14 cellular contexts compared by ENCODE assay signal in the genomic region with DNA sequence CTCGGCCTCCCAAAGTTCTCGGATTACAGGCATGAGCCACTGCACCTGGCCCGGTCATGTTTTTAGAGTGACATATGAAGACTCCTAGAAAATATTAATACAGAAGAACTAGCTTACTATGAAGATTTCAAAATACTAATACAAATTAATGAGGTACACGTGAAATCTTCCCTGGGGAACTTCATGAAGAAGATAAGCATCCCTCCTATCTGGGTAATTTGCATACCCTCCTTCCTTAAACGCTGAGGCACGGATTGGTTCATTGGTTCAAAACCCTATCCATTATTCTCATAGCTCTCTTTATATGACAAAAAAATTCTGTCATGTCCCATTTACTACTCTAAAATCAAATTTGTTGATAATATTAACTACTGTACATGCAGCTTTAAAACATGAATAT.
DNase-seq lines count a peak whose midpoint lies in the region; ATAC-seq and TF ChIP-seq lines count a peak whose summit lies in the region.
"Had no signal": no experiment of that assay in that cellular context is flagged by ENCODE, and none has a peak within 500 bp of the region (broad histone marks: within the 10 kb centered on the region; RNA-seq: fewer than 3 reads in every experiment).

No MANE protein-coding gene starts in this region.

- no peak for DNase-seq in stimulated activated naive CD8-positive, alpha-beta T cell treated with anti-CD3 and anti-CD28 coated beads, Interleukin-15, Interleukin-2, amounts not matched to agents 100 U/mL and 50 U/mL, for 24 hours
- DNase-seq in NB4 (ENCODE audit: low read depth) (no peak), astrocyte of the spinal cord (ENCODE audit: low read depth, low spot score) (no peak), kidney glomerular epithelial cell (lab: John Stamatoyannopoulos, UW) (no peak), lower lobe of right lung (no peak)
- DNase-seq in stimulated activated naive CD8-positive, alpha-beta T cell treated with anti-CD3 and anti-CD28 coated beads, Interleukin-15, amount 100 ng/mL, for 72 hours, result no peak
- DNase-seq: activated gamma-delta T cell; NCI-H1105; NCI-H524 treated with DMSO at 0.1 percent for 48 hours; Right ventricle myocardium superior; stimulated activated CD4-positive, alpha-beta T cell treated with anti-CD3 and anti-CD28 coated beads, Interleukin-4, amount 100 ng/mL, for 4 hours; WERI-Rb-1 had no signal

- peaks cover 72% of the 10 kb centered on the region for H3K4me1 ChIP-seq in lower lobe of right lung

- H3K4me1 Mint-ChIP-seq in stimulated activated naive CD8-positive, alpha-beta T cell treated with anti-CD3 and anti-CD28 coated beads, Interleukin-15, Interleukin-2, amounts not matched to agents 100 ng/mL and 50 ng/mL, for 24 hours (ENCODE audit: low read depth), result peaks cover 36% of the 10 kb centered on the region
- H3K4me1 Mint-ChIP-seq in stimulated activated naive CD8-positive, alpha-beta T cell treated with anti-CD3 and anti-CD28 coated beads, Interleukin-15, amount 100 ng/mL, for 72 hours, result peaks cover 63% of the 10 kb centered on the region

- no peak for ATAC-seq in stimulated activated naive CD8-positive, alpha-beta T cell treated with anti-CD3 and anti-CD28 coated beads, Interleukin-15, Interleukin-2, amounts not matched to agents 100 U/mL and 50 U/mL, for 24 hours
- ATAC-seq in stimulated activated naive CD8-positive, alpha-beta T cell treated with anti-CD3 and anti-CD28 coated beads, Interleukin-15, amount 100 ng/mL, for 72 hours, result no peak
- ATAC-seq in GM19397 (IDR thresholded peaks at IDR 0.05; ENCODE audit: unreplicated experiment) (no peak), lower lobe of right lung (no peak)

- H3K9me3 ChIP-seq in lower lobe of right lung, result no peaks in the 10 kb centered on the region

- no peak overlapping the region for H3K27ac ChIP-seq in lower lobe of right lung
- H3K27ac ChIP-seq: WERI-Rb-1 had no signal

- no peak for TF ChIP-seq POLR2A in NB4 (IDR thresholded peaks at IDR 0.05; ENCODE audit: extremely low read depth, insufficient read length)

- H3K27me3 Mint-ChIP-seq in stimulated activated naive CD8-positive, alpha-beta T cell treated with anti-CD3 and anti-CD28 coated beads, Interleukin-15, Interleukin-2, amounts not matched to agents 100 ng/mL and 50 ng/mL, for 24 hours, result no peaks in the 10 kb centered on the region
- no peaks in the 10 kb centered on the region for H3K27me3 Mint-ChIP-seq in stimulated activated naive CD8-positive, alpha-beta T cell treated with anti-CD3 and anti-CD28 coated beads, Interleukin-15, amount 100 ng/mL, for 72 hours

- H3K27ac Mint-ChIP-seq in stimulated activated naive CD8-positive, alpha-beta T cell treated with anti-CD3 and anti-CD28 coated beads, Interleukin-15, Interleukin-2, amounts not matched to agents 100 ng/mL and 50 ng/mL, for 24 hours, result peak overlapping the region; percentile 92
- H3K27ac Mint-ChIP-seq in stimulated activated naive CD8-positive, alpha-beta T cell treated with anti-CD3 and anti-CD28 coated beads, Interleukin-15, amount 100 ng/mL, for 72 hours, result peak overlapping the region; percentile 94 to 99

- H3K36me3 Mint-ChIP-seq in stimulated activated naive CD8-positive, alpha-beta T cell treated with anti-CD3 and anti-CD28 coated beads, Interleukin-15, Interleukin-2, amounts not matched to agents 100 ng/mL and 50 ng/mL, for 24 hours (ENCODE audit: low read depth), result peaks cover 8% of the 10 kb centered on the region

- no peaks in the 10 kb centered on the region for H3K27me3 ChIP-seq in lower lobe of right lung (ENCODE audit: low read depth)

- peaks cover 21% of the 10 kb centered on the region for H3K36me3 ChIP-seq in lower lobe of right lung
- H3K36me3 ChIP-seq: WERI-Rb-1 had no signal

- intact Hi-C loops in lower lobe of right lung (cut with DNase I), result no loop called here

- TF ChIP-seq CTCF in NB4 (IDR thresholded peaks at IDR 0.05; ENCODE audit: low read depth, low read length) (no peak), astrocyte of the spinal cord (IDR thresholded peaks at IDR 0.05; ENCODE audit: low read depth, low read length) (no peak), lower lobe of right lung (IDR thresholded peaks at IDR 0.05) (no peak)

- H3K4me3 ChIP-seq in NB4 (ENCODE audit: low read depth, low read length) (peak overlapping the region; percentile 77), astrocyte of the spinal cord (ENCODE audit: low read depth, low read length) (peak overlapping the region; percentile 21), lower lobe of right lung (no peak overlapping the region)

- in situ Hi-C loops in astrocyte of the spinal cord (cut with HindIII; ENCODE audit: low sequenced_read_pairs), result no loop called here

- H3K9me3 Mint-ChIP-seq in stimulated activated naive CD8-positive, alpha-beta T cell treated with anti-CD3 and anti-CD28 coated beads, Interleukin-15, Interleukin-2, amounts not matched to agents 100 ng/mL and 50 ng/mL, for 24 hours, result no peaks in the 10 kb centered on the region
- H3K9me3 Mint-ChIP-seq in stimulated activated naive CD8-positive, alpha-beta T cell treated with anti-CD3 and anti-CD28 coated beads, Interleukin-15, amount 100 ng/mL, for 72 hours, result no peaks in the 10 kb centered on the region

- H3K4me3 Mint-ChIP-seq in stimulated activated naive CD8-positive, alpha-beta T cell treated with anti-CD3 and anti-CD28 coated beads, Interleukin-15, Interleukin-2, amounts not matched to agents 100 ng/mL and 50 ng/mL, for 24 hours, result no peak overlapping the region
- peak overlapping the region in 1 of 2 donors; percentile 97 for H3K4me3 Mint-ChIP-seq in stimulated activated naive CD8-positive, alpha-beta T cell treated with anti-CD3 and anti-CD28 coated beads, Interleukin-15, amount 100 ng/mL, for 72 hours
